Comparison of ENCODE assay signal across 8 cellular contexts in genomic region chr3:182909318-182910040, GRCh38.
A peak's percentile ranks its signal among the peaks of the same experiment; 100 is the strongest.
DNase-seq lines count a peak whose midpoint lies in the region; ATAC-seq, FAIRE-seq and TF ChIP-seq lines count a peak whose summit lies in the region.

No MANE protein-coding gene starts in this region.

- H3K27ac ChIP-seq in coronary artery: no peak overlapping the region

- POLR2A ChIA-PET in AG04449 (lab: Yijun Ruan, JAX): interaction anchor here (0.7 kb wide), 1 partner anchor 10 kb away, joined by 4 read pairs; no protein-coding TSS in a partner anchor

- 92 to 97% methylated on average over 5 of the region's 5 CpGs for WGBS in lower leg skin, 2 donors

- peak; percentile 48 for FAIRE-seq in RCC 7860 (lab: Jason Lieb, UNC)

- no peak for DNase-seq in AG04449 (ENCODE audit: low read depth, low spot score)
- peak; percentile 25 for DNase-seq in GM10266 (ENCODE audit: extremely low spot score)
- DNase-seq in RCC 7860 (ENCODE audit: low spot score): peak; percentile 21
- peak in 1 of 2 donors; percentile 31 for DNase-seq in foreskin fibroblast
- no peak for DNase-seq in lower leg skin (ENCODE audit: low spot score in 2 of 2)
- no peak for DNase-seq in GDM1 (lab: John Stamatoyannopoulos, UW)
- no peak for DNase-seq in coronary artery (ENCODE audit: low spot score)

- ATAC-seq in GM21825 (IDR thresholded peaks at IDR 0.05; ENCODE audit: unreplicated experiment): no peak

- TF ChIP-seq CTCF in AG04449 (IDR thresholded peaks at IDR 0.05; ENCODE audit: insufficient read depth, low read length, missing control alignments) (peak; percentile 24), GM10266 (IDR thresholded peaks at IDR 0.05; ENCODE audit: control insufficient read depth, insufficient read depth, low read depth, missing control alignments) (peak; percentile 40), foreskin fibroblast (IDR thresholded peaks at IDR 0.05; ENCODE audit: low read depth, low read length) (peak; percentile 29), lower leg skin (IDR thresholded peaks at IDR 0.05) (no peak), coronary artery (IDR thresholded peaks at IDR 0.05) (no peak)

- CTCF ChIA-PET in AG04449 (lab: Yijun Ruan, JAX): interaction anchor here (0.8 to 2.6 kb wide), 9 partner anchors 9 to 269 kb away, joined by 3 to 10 read pairs (median 5); no protein-coding TSS in a partner anchor

- H3K4me3 ChIP-seq in AG04449 (ENCODE audit: low read depth, low read length) (no peak overlapping the region), foreskin fibroblast (ENCODE audit: low read depth in 1 of 2, low read length in 2 of 2) (no peak overlapping the region), lower leg skin (ENCODE audit: low read depth, poor library complexity, severe bottlenecking) (no peak overlapping the region), coronary artery (no peak overlapping the region)

- intact Hi-C loops in lower leg skin (cut with DNase I; ENCODE audit: low total_unique reads): no loop called here

- no peak for TF ChIP-seq POLR2A in lower leg skin (IDR thresholded peaks at IDR 0.05)

Comparison
In these comparisons a context has a peak if more than half of its experiments do, and no peak if none do; other contexts are left out.
1. DNase-seq: peak in GM10266 (single experiment) and RCC 7860 (single experiment); none in AG04449 (single experiment), lower leg skin (0 of 2), GDM1 (single experiment) and coronary artery (single experiment).
2. CTCF ChIP-seq: peak in AG04449 (single experiment), GM10266 (single experiment) and foreskin fibroblast (single experiment); none in lower leg skin (0 of 3) and coronary artery (single experiment).